ENCODE assay signal across 18 cellular contexts in genomic region chr1:229403573-229403972, GRCh38. TPM values are rescaled to one million over a fixed set of nuclear protein-coding genes. Genes with fewer than 3 reads are reported as not detected.
A peak's percentile ranks its signal among the peaks of the same experiment; 100 is the strongest.
DNase-seq lines count a peak whose midpoint lies in the region; ATAC-seq and TF ChIP-seq lines count a peak whose summit lies in the region.
"Had no signal": no experiment of that assay in that cellular context is flagged by ENCODE, and none has a peak within 500 bp of the region (broad histone marks: within the 10 kb centered on the region; RNA-seq: fewer than 3 reads in every experiment).

No MANE protein-coding gene starts in this region.

- H3K4me1 Mint-ChIP-seq in mesothelial cell of epicardium: peaks cover 13% of the 10 kb centered on the region

- H3K27me3 Mint-ChIP-seq in mesothelial cell of epicardium (ENCODE audit: low read depth): peaks cover 78% of the 10 kb centered on the region

- H3K4me3 Mint-ChIP-seq in mesothelial cell of epicardium: no peak overlapping the region
- H3K4me3 Mint-ChIP-seq: CD14-positive monocyte had no signal

- H3K27ac Mint-ChIP-seq in mesothelial cell of epicardium: no peak overlapping the region

- TF ChIP-seq CTCF in GM12875 (IDR thresholded peaks at IDR 0.05; ENCODE audit: borderline replicate concordance, insufficient read depth, low read depth, low read length) (0 out of 2 replicates have a peak, but pooled peaks have one; percentile 13), WERI-Rb-1 (IDR thresholded peaks at IDR 0.05; ENCODE audit: low read depth, low read length) (0 out of 2 replicates have a peak, but pooled peaks have one; percentile 13), mesothelial cell of epicardium (IDR thresholded peaks at IDR 0.05; ENCODE audit: unreplicated experiment) (peak; percentile 38), right atrium auricular region (IDR thresholded peaks at IDR 0.05) (no peak)

- DNase-seq in D341Med (ENCODE audit: low spot score): peak; percentile 18
- DNase-seq in WERI-Rb-1: no peak
- no peak for DNase-seq in mesothelial cell of epicardium (ENCODE audit: low spot score in 2 of 2, unreplicated experiment in 2 of 2)
- no peak for DNase-seq in right atrium auricular region (ENCODE audit: low spot score)
- no peak for DNase-seq in OCI-M1 (lab: John Stamatoyannopoulos, UW)
- DNase-seq in NCI-H82 treated with DMSO at 0.1 percent for 48 hours (lab: John Stamatoyannopoulos, UW; ENCODE audit: unreplicated experiment): no peak
- DNase-seq: EL, MM.1S, NCI-H1048, NCI-H1417 treated with DMSO at 0.1 percent for 48 hours, NCI-H187 treated with DMSO at 0.1 percent for 48 hours, NCI-H2107, NCI-H510A, SIG-M5 had no signal

- no peaks in the 10 kb centered on the region for H3K36me3 Mint-ChIP-seq in mesothelial cell of epicardium

- H3K9me3 Mint-ChIP-seq in mesothelial cell of epicardium: no peaks in the 10 kb centered on the region

- peaks cover 0 to 22% of the 10 kb centered on the region in 2 donors for H3K4me1 ChIP-seq in right atrium auricular region

- H3K27me3 ChIP-seq in WERI-Rb-1 (ENCODE audit: insufficient read depth, low read depth, severe bottlenecking) (no peaks in the 10 kb centered on the region), right atrium auricular region (peaks cover 0 to 3% of the 10 kb centered on the region in 2 donors)

- no peak for ATAC-seq in activated CD4-positive, CD25-positive, alpha-beta regulatory T cell treated with anti-CD3 and anti-CD28 coated beads, Interleukin-2, amount 50 U/mL, for 24 hours

- no peaks in the 10 kb centered on the region for H3K36me3 ChIP-seq in WERI-Rb-1
- H3K36me3 ChIP-seq in right atrium auricular region: no peaks in the 10 kb centered on the region

- no peaks in the 10 kb centered on the region for H3K9me3 ChIP-seq in WERI-Rb-1 (ENCODE audit: severe bottlenecking)
- H3K9me3 ChIP-seq in right atrium auricular region: no peaks in the 10 kb centered on the region

- no peak overlapping the region for H3K4me3 ChIP-seq in GM12875 (ENCODE audit: low read depth, low read length)
- no peak overlapping the region for H3K4me3 ChIP-seq in WERI-Rb-1 (ENCODE audit: low read depth, low read length)
- no peak overlapping the region for H3K4me3 ChIP-seq in right atrium auricular region

- H3K27ac ChIP-seq in WERI-Rb-1 (no peak overlapping the region), right atrium auricular region (no peak overlapping the region)
- H3K27ac ChIP-seq: RWPE1 had no signal

RNA-seq across cellular contexts. Expression of gene ACTA1, which starts 30.3 kb away (rescaled TPM):
- total RNA-seq in mesothelial cell of epicardium (3.6 to 4.1 TPM (median 3.9 TPM) in 3 replicates), right atrium auricular region (1,000 to 10,000 TPM in 1 of 2 donors, 100 to 1,000 TPM in 1; 422 to 3,527 TPM)

Comparison
In these comparisons a context has a peak if more than half of its experiments do, and no peak if none do; other contexts are left out.
1. CTCF ChIP-seq: peak in GM12875 (single experiment), WERI-Rb-1 (single experiment) and mesothelial cell of epicardium (single experiment); none in right atrium auricular region (0 of 2).
2. RNA of gene ACTA1, which starts 30.3 kb away (total RNA-seq): 422 to 3,527 TPM in right atrium auricular region; 3.6 to 4.1 TPM in mesothelial cell of epicardium; every median in the first group is over 10 times any median in the second.